In the genomic region with DNA sequence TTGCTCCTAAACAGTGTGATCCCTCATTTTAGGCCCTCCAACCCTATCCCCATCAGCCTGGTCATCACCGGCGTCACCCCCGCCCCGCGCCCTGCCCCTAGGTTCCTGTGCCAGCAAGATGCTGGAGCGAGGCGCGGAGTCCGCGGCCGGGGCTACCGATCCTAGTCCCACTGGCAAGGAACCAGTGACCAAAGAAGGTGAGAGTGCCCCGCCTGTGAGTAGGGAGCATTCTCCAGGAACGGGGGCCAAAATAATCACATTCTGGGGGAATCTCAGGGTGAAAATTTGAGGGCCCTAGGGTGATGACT, we compare ENCODE assay signal across 8 cellular contexts. TPM values are rescaled to one million over a fixed set of nuclear protein-coding genes. Genes with fewer than 3 reads are reported as not detected.
DNase-seq lines count a peak whose midpoint lies in the region; ATAC-seq, FAIRE-seq and TF ChIP-seq lines count a peak whose summit lies in the region.

No MANE protein-coding gene starts in this region.

- intact Hi-C loops in lower lobe of right lung (cut with DNase I), result no loop called here

- H3K36me3 Mint-ChIP-seq in activated T-cell treated with anti-CD3 and anti-CD28 coated beads, Interleukin-2, amount 50 U/mL, for 4 hours (ENCODE audit: insufficient read depth), result peaks cover 14% of the 10 kb centered on the region
- peaks cover 38% of the 10 kb centered on the region for H3K36me3 Mint-ChIP-seq in brain

- DNase-seq in activated T-cell treated with anti-CD3 and anti-CD28 coated beads, Interleukin-2, amount 50 U/mL, for 4 hours, result no peak
- no peak for DNase-seq in activated T-cell treated with anti-CD3 and anti-CD28 coated beads, Interleukin-2, amount 50 U/mL, for 48 hours
- DNase-seq in lower lobe of right lung (no peak), thoracic aorta (ENCODE audit: low spot score) (no peak), urothelium cell line (ENCODE audit: low spot score) (no peak)
- no peak for DNase-seq in effector CD8-positive, alpha-beta T cell (lab: John Stamatoyannopoulos, UW)

- peak overlapping the region; percentile 87 to 99 (median 98) for H3K27ac Mint-ChIP-seq in brain

- H3K36me3 ChIP-seq in lower lobe of right lung (peaks cover 15% of the 10 kb centered on the region), thoracic aorta (peaks cover 9% of the 10 kb centered on the region)

- peak overlapping the region; percentile 89 for H3K27ac ChIP-seq in lower lobe of right lung
- peak overlapping the region; percentile 92 to 98 for H3K27ac ChIP-seq in thoracic aorta

- H3K27me3 ChIP-seq in lower lobe of right lung (ENCODE audit: low read depth), result no peaks in the 10 kb centered on the region
- H3K27me3 ChIP-seq in thoracic aorta (replicated peaks; ENCODE audit: insufficient read depth), result no peaks in the 10 kb centered on the region

- peaks cover 5% of the 10 kb centered on the region for H3K9me3 Mint-ChIP-seq in activated T-cell treated with anti-CD3 and anti-CD28 coated beads, Interleukin-2, amount 50 U/mL, for 4 hours
- H3K9me3 Mint-ChIP-seq in brain, result peaks cover 8 to 17% (median 15%) of the 10 kb centered on the region in 5 experiments

- peaks cover 21% of the 10 kb centered on the region for H3K4me1 Mint-ChIP-seq in activated T-cell treated with anti-CD3 and anti-CD28 coated beads, Interleukin-2, amount 50 U/mL, for 4 hours (ENCODE audit: low read depth)
- peaks cover 29% of the 10 kb centered on the region for H3K4me1 Mint-ChIP-seq in brain

- no peaks in the 10 kb centered on the region for H3K9me3 ChIP-seq in lower lobe of right lung
- no peaks in the 10 kb centered on the region for H3K9me3 ChIP-seq in thoracic aorta

- H3K4me1 ChIP-seq in lower lobe of right lung, result peaks cover 16% of the 10 kb centered on the region
- H3K4me1 ChIP-seq in thoracic aorta (ENCODE audit: control insufficient read depth in 1 of 2, low read depth in 2 of 2), result peaks cover 0 to 31% of the 10 kb centered on the region in 2 donors

- no peak for ATAC-seq in activated T-cell treated with anti-CD3 and anti-CD28 coated beads, Interleukin-2, amount 50 U/mL, for 4 hours
- no peak for ATAC-seq in lower lobe of right lung
- peak; percentile 3 for ATAC-seq in thoracic aorta (ENCODE audit: insufficient number of reproducible peaks, low FRiP score, low read depth)
- no peak for ATAC-seq in HG03045 (IDR thresholded peaks at IDR 0.05; ENCODE audit: unreplicated experiment)

- peak overlapping the region; percentile 84 for H3K4me3 Mint-ChIP-seq in activated T-cell treated with anti-CD3 and anti-CD28 coated beads, Interleukin-2, amount 50 U/mL, for 4 hours
- peak overlapping the region; percentile 86 to 97 (median 95) for H3K4me3 Mint-ChIP-seq in brain

- peak overlapping the region; percentile 71 for H3K4me3 ChIP-seq in lower lobe of right lung
- peak overlapping the region; percentile 92 for H3K4me3 ChIP-seq in thoracic aorta

- no peaks in the 10 kb centered on the region for H3K27me3 Mint-ChIP-seq in activated T-cell treated with anti-CD3 and anti-CD28 coated beads, Interleukin-2, amount 50 U/mL, for 4 hours (ENCODE audit: low read depth)
- H3K27me3 Mint-ChIP-seq in brain, result peaks cover 4% of the 10 kb centered on the region

- TF ChIP-seq CTCF in brain (conservative IDR thresholded peaks at IDR 0.05), result no peak
- no peak for TF ChIP-seq CTCF in lower lobe of right lung (IDR thresholded peaks at IDR 0.05)
- no peak for TF ChIP-seq CTCF in thoracic aorta (IDR thresholded peaks at IDR 0.05)

- no peak for FAIRE-seq in urothelium cell line (lab: Jason Lieb, UNC)

RNA-seq across cellular contexts. Expression of a gene that starts 1.3 kb away (rescaled TPM):
- 1 to 10 TPM; 1.6 to 3.0 (median 2.0) TPM for total RNA-seq in activated T-cell treated with anti-CD3 and anti-CD28 coated beads, Interleukin-2, amount 50 U/mL, for 4 hours
- polyA plus RNA-seq in brain (ENCODE audit: insufficient read depth, low read depth, low replicate concordance), result 4.1 TPM
- total RNA-seq in lower lobe of right lung (2.8 TPM), thoracic aorta (1 to 10 TPM in 1 of 2 donors, not detected in 1; 1.6 TPM)

RNA-seq across cellular contexts. Expression of a gene that starts 7.3 kb away (rescaled TPM):
- 10 to 100 TPM; 29.3 to 36.8 (median 33.7) TPM for total RNA-seq in activated T-cell treated with anti-CD3 and anti-CD28 coated beads, Interleukin-2, amount 50 U/mL, for 4 hours
- polyA plus RNA-seq in brain (ENCODE audit: insufficient read depth, low read depth, low replicate concordance), result 30.1 TPM
- 47.4 TPM for total RNA-seq in lower lobe of right lung
- 10 to 100 TPM; 42.0 to 45.9 TPM for total RNA-seq in thoracic aorta

RNA-seq across cellular contexts. Expression of a gene that starts 29.7 kb away (rescaled TPM):
- 10 to 100 TPM; 17.0 to 33.7 (median 26.2) TPM for total RNA-seq in activated T-cell treated with anti-CD3 and anti-CD28 coated beads, Interleukin-2, amount 50 U/mL, for 4 hours
- 10.0 TPM for polyA plus RNA-seq in brain (ENCODE audit: insufficient read depth, low read depth, low replicate concordance)
- 7.8 TPM for total RNA-seq in lower lobe of right lung
- 10 to 100 TPM; 10.0 to 14.7 TPM for total RNA-seq in thoracic aorta

RNA-seq across cellular contexts. Expression of a gene that starts 41.1 kb away (rescaled TPM):
- 10 to 100 TPM; 21.0 to 24.2 (median 23.1) TPM for total RNA-seq in activated T-cell treated with anti-CD3 and anti-CD28 coated beads, Interleukin-2, amount 50 U/mL, for 4 hours
- 73.4 TPM for polyA plus RNA-seq in brain (ENCODE audit: insufficient read depth, low read depth, low replicate concordance)
- total RNA-seq in lower lobe of right lung (26.9 TPM), thoracic aorta (10 to 100 TPM; 24.3 to 30.2 TPM)

RNA-seq across cellular contexts. Expression of a gene that starts 41.3 kb away (rescaled TPM):
- total RNA-seq in activated T-cell treated with anti-CD3 and anti-CD28 coated beads, Interleukin-2, amount 50 U/mL, for 4 hours, result 1 to 10 TPM; 1.3 to 2.5 (median 2.2) TPM
- 22.6 TPM for polyA plus RNA-seq in brain (ENCODE audit: insufficient read depth, low read depth, low replicate concordance)
- total RNA-seq in lower lobe of right lung (5.8 TPM), thoracic aorta (10 to 100 TPM in 1 of 2 donors, 1 to 10 TPM in 1; 6.6 to 11.9 TPM)
